In the genomic region with DNA sequence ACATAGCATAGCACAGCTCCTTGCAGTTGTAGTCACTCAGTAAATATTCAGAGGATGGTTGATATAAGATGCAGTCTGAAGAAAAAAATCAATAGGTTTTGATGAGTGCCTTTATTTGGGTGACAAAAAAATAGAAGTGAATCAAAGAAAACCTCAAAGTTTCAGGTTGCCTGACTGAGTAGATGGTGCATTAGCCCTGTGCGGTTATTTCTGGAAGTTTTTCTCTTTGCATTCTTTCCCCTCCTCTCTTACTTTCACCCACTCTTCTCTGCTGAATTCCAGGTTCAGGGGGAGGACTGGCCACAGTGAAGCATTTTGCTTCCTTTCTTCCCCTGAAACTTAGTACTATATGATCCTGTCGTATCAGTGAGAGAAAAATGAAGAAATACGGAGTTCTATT, we compare ENCODE assay signal across 9 cellular contexts. TPM values are rescaled to one million over a fixed set of nuclear protein-coding genes. Genes with fewer than 3 reads are reported as not detected.
"Had no signal": no experiment of that assay in that cellular context is flagged by ENCODE, and none has a peak within 500 bp of the region (broad histone marks: within the 10 kb centered on the region; RNA-seq: fewer than 3 reads in every experiment).

No MANE protein-coding gene starts in this region.

- ATAC-seq: GM23338 had no signal

- H3K4me3 Mint-ChIP-seq: GM23338, H9, IgD-negative memory B cell had no signal

- H3K4me3 ChIP-seq: GM23338 had no signal

- H3K9me3 Mint-ChIP-seq: GM23338, H9 had no signal

- H3K4me2 ChIP-seq: GM23338 had no signal

- H3K4me1 Mint-ChIP-seq: GM23338, IgD-negative memory B cell had no signal

- DNase-seq: H9, HCEC 1CT, KBM-7 had no signal

- H3K27ac Mint-ChIP-seq: GM23338, H9, IgD-negative memory B cell had no signal

- H3K27me3 Mint-ChIP-seq: IgD-negative memory B cell had no signal

- FAIRE-seq: H1, H54, HTR-8/SVneo had no signal

- H2AFZ ChIP-seq: GM23338 had no signal

RNA-seq across cellular contexts. Expression of a gene that starts 28.6 kb away (rescaled TPM):
- total RNA-seq: HT-29 had no signal
